Comparison of ENCODE assay signal across 12 cellular contexts in genomic region chr4:114600066-114600552, GRCh38. TPM values are rescaled to one million over a fixed set of nuclear protein-coding genes. Genes with fewer than 3 reads are reported as not detected.
DNase-seq lines count a peak whose midpoint lies in the region; ATAC-seq and TF ChIP-seq lines count a peak whose summit lies in the region.
"Had no signal": no experiment of that assay in that cellular context is flagged by ENCODE, and none has a peak within 500 bp of the region (broad histone marks: within the 10 kb centered on the region; RNA-seq: fewer than 3 reads in every experiment).

No MANE protein-coding gene starts in this region.

- H3K4me3 Mint-ChIP-seq in activated T-cell treated with anti-CD3 and anti-CD28 coated beads, Interleukin-2, amount 50 U/mL, for 24 hours, result peak overlapping the region; percentile 68
- H3K4me3 Mint-ChIP-seq in activated T-helper 17 cell treated with anti-CD3 and anti-CD28 coated beads, Interleukin-2, amount 50 U/mL, for 72 hours, result peak overlapping the region; percentile 70
- H3K4me3 Mint-ChIP-seq in osteocyte (ENCODE audit: unreplicated experiment), result no peak overlapping the region

- TF ChIP-seq CTCF in thyroid gland (IDR thresholded peaks at IDR 0.05) (no peak), osteocyte (IDR thresholded peaks at IDR 0.05) (no peak)

- no peaks in the 10 kb centered on the region for H3K36me3 Mint-ChIP-seq in activated T-cell treated with anti-CD3 and anti-CD28 coated beads, Interleukin-2, amount 50 U/mL, for 24 hours (ENCODE audit: low read depth)
- H3K36me3 Mint-ChIP-seq in activated T-helper 17 cell treated with anti-CD3 and anti-CD28 coated beads, Interleukin-2, amount 50 U/mL, for 72 hours (ENCODE audit: low read depth), result no peaks in the 10 kb centered on the region
- no peaks in the 10 kb centered on the region for H3K36me3 Mint-ChIP-seq in osteocyte (ENCODE audit: unreplicated experiment)
- H3K36me3 Mint-ChIP-seq: CD4-positive, CD25-positive, alpha-beta regulatory T cell had no signal

- 24 to 26% methylated on average over 11 of the region's 11 CpGs for WGBS in thyroid gland, 2 donors

- no peak for DNase-seq in activated T-cell treated with anti-CD3 and anti-CD28 coated beads, Interleukin-2, amount 50 U/mL, for 24 hours
- DNase-seq in activated T-cell treated with anti-CD3 and anti-CD28 coated beads, Interleukin-2, amount 50 U/mL, for 1 hour, result no peak
- DNase-seq in left kidney (ENCODE audit: low read depth, low spot score) (peak; percentile 53), thyroid gland (peak in 1 of 2 donors; percentile 7), osteocyte (ENCODE audit: extremely low spot score, unreplicated experiment) (no peak)
- DNase-seq in activated CD4-positive, alpha-beta T cell treated with anti-CD3 and anti-CD28 coated beads for 4 hours, result no peak
- DNase-seq: activated gamma-delta T cell; CD4-positive, CD25-positive, alpha-beta regulatory T cell; gastrocnemius medialis had no signal

- intact Hi-C loops in thyroid gland (cut with DNase I), result no loop called here

- H3K4me3 ChIP-seq in thyroid gland (replicated peaks in 1 of 3), result peak overlapping the region; percentile 13 to 76 (median 47)

- no peak overlapping the region for H3K27ac Mint-ChIP-seq in activated T-cell treated with anti-CD3 and anti-CD28 coated beads, Interleukin-2, amount 50 U/mL, for 24 hours
- no peak overlapping the region for H3K27ac Mint-ChIP-seq in activated T-helper 17 cell treated with anti-CD3 and anti-CD28 coated beads, Interleukin-2, amount 50 U/mL, for 72 hours
- H3K27ac Mint-ChIP-seq in osteocyte (ENCODE audit: unreplicated experiment), result no peak overlapping the region
- H3K27ac Mint-ChIP-seq: CD4-positive, CD25-positive, alpha-beta regulatory T cell had no signal

- no peaks in the 10 kb centered on the region for H3K27me3 ChIP-seq in thyroid gland

- no peak for TF ChIP-seq POLR2A in thyroid gland (IDR thresholded peaks at IDR 0.05)

- no peak overlapping the region for H3K27ac ChIP-seq in thyroid gland
- H3K27ac ChIP-seq: gastrocnemius medialis had no signal

- H3K4me1 Mint-ChIP-seq in activated T-cell treated with anti-CD3 and anti-CD28 coated beads, Interleukin-2, amount 50 U/mL, for 24 hours (ENCODE audit: low read depth), result peaks cover 19% of the 10 kb centered on the region
- H3K4me1 Mint-ChIP-seq in activated T-helper 17 cell treated with anti-CD3 and anti-CD28 coated beads, Interleukin-2, amount 50 U/mL, for 72 hours, result no peaks in the 10 kb centered on the region
- peaks cover 12% of the 10 kb centered on the region for H3K4me1 Mint-ChIP-seq in osteocyte (ENCODE audit: unreplicated experiment)

- no peaks in the 10 kb centered on the region for H3K9me3 ChIP-seq in thyroid gland
- H3K9me3 ChIP-seq: gastrocnemius medialis had no signal

- peaks cover 47% of the 10 kb centered on the region for H3K27me3 Mint-ChIP-seq in activated T-cell treated with anti-CD3 and anti-CD28 coated beads, Interleukin-2, amount 50 U/mL, for 24 hours
- peaks cover 24% of the 10 kb centered on the region for H3K27me3 Mint-ChIP-seq in activated T-helper 17 cell treated with anti-CD3 and anti-CD28 coated beads, Interleukin-2, amount 50 U/mL, for 72 hours
- H3K27me3 Mint-ChIP-seq in osteocyte (ENCODE audit: unreplicated experiment), result peaks cover 51% of the 10 kb centered on the region

- H3K9me3 Mint-ChIP-seq in activated T-cell treated with anti-CD3 and anti-CD28 coated beads, Interleukin-2, amount 50 U/mL, for 24 hours, result no peaks in the 10 kb centered on the region
- H3K9me3 Mint-ChIP-seq in activated T-helper 17 cell treated with anti-CD3 and anti-CD28 coated beads, Interleukin-2, amount 50 U/mL, for 72 hours, result no peaks in the 10 kb centered on the region
- no peaks in the 10 kb centered on the region for H3K9me3 Mint-ChIP-seq in osteocyte (ENCODE audit: unreplicated experiment)
- H3K9me3 Mint-ChIP-seq: CD4-positive, CD25-positive, alpha-beta regulatory T cell had no signal

- H3K4me1 ChIP-seq in thyroid gland, result peaks cover 0 to 5% of the 10 kb centered on the region in 2 donors

- no peaks in the 10 kb centered on the region for H3K36me3 ChIP-seq in thyroid gland
- H3K36me3 ChIP-seq: gastrocnemius medialis had no signal

- ATAC-seq in activated T-helper 17 cell treated with anti-CD3 and anti-CD28 coated beads, Interleukin-2, amount 50 U/mL, for 72 hours (replicated peaks), result peak; percentile 23
- no peak for ATAC-seq in HG03378 (IDR thresholded peaks at IDR 0.05; ENCODE audit: unreplicated experiment)
- ATAC-seq: gastrocnemius medialis, Right ventricle myocardium inferior had no signal

RNA-seq across cellular contexts. Expression of gene UGT8, which starts 1.5 kb away (rescaled TPM):
- 1 to 10 TPM in 1 of 2 donors, under 1 TPM in 1; 0.82 to 1.4 TPM for total RNA-seq in activated T-helper 17 cell treated with anti-CD3 and anti-CD28 coated beads, Interleukin-2, amount 50 U/mL, for 72 hours
- total RNA-seq in thyroid gland, result 10 to 100 TPM in 3 of 4 donors, 1 to 10 TPM in 1; 7.8 to 21.0 (median 13.6) TPM
- not detected in 2 replicates for total RNA-seq in osteocyte
- total RNA-seq: CD4-positive, CD25-positive, alpha-beta regulatory T cell; Right ventricle myocardium inferior had no signal
